In the genomic region with DNA sequence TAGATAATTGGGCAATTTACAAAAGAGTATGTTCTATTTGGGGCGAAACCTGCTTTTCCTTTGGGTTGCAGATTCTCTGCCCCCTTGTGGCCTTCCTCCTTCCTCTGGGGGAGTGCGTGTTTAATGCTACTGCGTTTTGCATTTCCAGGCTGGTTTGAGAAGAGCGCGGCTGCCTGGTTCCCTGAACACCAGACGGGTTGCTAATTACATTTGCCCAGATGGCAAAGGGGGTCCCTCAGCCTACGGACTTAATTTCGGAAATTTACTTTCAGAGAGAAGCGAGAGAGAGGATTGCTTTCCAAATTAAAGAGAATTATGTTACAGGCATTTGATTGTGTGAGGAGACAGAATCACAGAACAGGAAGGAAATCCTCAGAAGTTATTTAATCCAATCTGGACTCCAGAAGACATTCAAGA, we compare ENCODE assay signal across 1 cellular context.
TF ChIP-seq lines count a peak whose summit lies in the region.

No MANE protein-coding gene starts in this region.

TF ChIP-seq in H1, 55 proteins besides CTCF, POLR2A, EP300 and RAD21 (continued from another document):
- TF ChIP-seq CHD7 (IDR thresholded peaks at IDR 0.05; ENCODE audit: insufficient replicate concordance, low read length) (peak; percentile 54), HDAC2 (IDR thresholded peaks at IDR 0.05; ENCODE audit: borderline replicate concordance in 1 of 2, low read depth in 2 of 2, low read length in 2 of 2) (0 out of 4 replicates have a peak, but pooled peaks of 1 of the 2 experiments have one; percentile 59), EGR1 (IDR thresholded peaks at IDR 0.05; ENCODE audit: borderline replicate concordance, low read depth, low read length) (0 out of 2 replicates have a peak, but pooled peaks have one; percentile 6), EZH2 (IDR thresholded peaks at IDR 0.05; ENCODE audit: low read depth, low read length, severe bottlenecking) (no peak)
